Comparison of ENCODE assay signal across 28 cellular contexts in genomic region chr1:36986241-36986955, GRCh38. TPM values are rescaled to one million over a fixed set of nuclear protein-coding genes. Genes with fewer than 3 reads are reported as not detected.
DNase-seq lines count a peak whose midpoint lies in the region; ATAC-seq and TF ChIP-seq lines count a peak whose summit lies in the region.
"Had no signal": no experiment of that assay in that cellular context is flagged by ENCODE, and none has a peak within 500 bp of the region (broad histone marks: within the 10 kb centered on the region; RNA-seq: fewer than 3 reads in every experiment).

No MANE protein-coding gene starts in this region.

- peak overlapping the region; percentile 8 for H2AK5ac ChIP-seq in neuronal stem cell (ENCODE audit: low read depth, low read length)

- H3K9me3 Mint-ChIP-seq in glutamatergic neuron (ENCODE audit: unreplicated experiment): peaks cover 6% of the 10 kb centered on the region
- H3K9me3 Mint-ChIP-seq in CD8-positive, alpha-beta T cell: no peaks in the 10 kb centered on the region
- H3K9me3 Mint-ChIP-seq: CD4-positive, alpha-beta T cell had no signal

- no peak overlapping the region for H4K91ac ChIP-seq in neuronal stem cell (ENCODE audit: low read depth, low read length, poor library complexity)

- H3K4ac ChIP-seq in neuronal stem cell (ENCODE audit: low read length): no peak overlapping the region

- DNase-seq in glutamatergic neuron: no peak
- peak; percentile 87 for DNase-seq in left kidney (ENCODE audit: low read depth, low spot score)
- no peak for DNase-seq in neuronal stem cell (ENCODE audit: low spot score)
- DNase-seq in amniotic stem cell (lab: John Stamatoyannopoulos, UW): no peak
- no peak for DNase-seq in CD8-positive, alpha-beta T cell
- DNase-seq: AML-193; CD4-positive, alpha-beta T cell; CD8-positive, alpha-beta memory T cell; COR-L47; DMS 273 treated with DMSO at 0.1 percent for 48 hours; DMS153; DMS53; DMS79; DND-41; EL; GDM1 had no signal

- H2AFZ ChIP-seq in neuronal stem cell (ENCODE audit: low read length): no peak overlapping the region

- peaks cover 4% of the 10 kb centered on the region for H3K36me3 Mint-ChIP-seq in glutamatergic neuron (ENCODE audit: unreplicated experiment)
- H3K36me3 Mint-ChIP-seq in CD8-positive, alpha-beta T cell: no peaks in the 10 kb centered on the region
- H3K36me3 Mint-ChIP-seq: CD8-positive, alpha-beta memory T cell had no signal

- no peaks in the 10 kb centered on the region for H3K9me3 ChIP-seq in HEK293 (ENCODE audit: control insufficient read depth, insufficient read depth, low read depth, low read length)
- H3K9me3 ChIP-seq in neuronal stem cell (replicated peaks in 1 of 2; ENCODE audit: control insufficient read depth in 2 of 2, insufficient read depth in 1 of 2, low read depth in 1 of 2, low read length in 2 of 2): no peaks in the 10 kb centered on the region
- H3K9me3 ChIP-seq in CD8-positive, alpha-beta T cell (ENCODE audit: low read length): no peaks in the 10 kb centered on the region
- H3K9me3 ChIP-seq: A549; BLaER1 treated with 17β-estradiol and CSF1 and Interleukin-3, amounts not matched to agents 10 nM and 100 nM had no signal

- no peak overlapping the region for H2BK120ac ChIP-seq in neuronal stem cell (ENCODE audit: low read depth, low read length)

- H3K4me1 ChIP-seq in HEK293 (ENCODE audit: control insufficient read depth, insufficient read depth, low read length) (no peaks in the 10 kb centered on the region), neuronal stem cell (ENCODE audit: control insufficient read depth in 2 of 2, insufficient read depth in 1 of 2, low read depth in 1 of 2, low read length in 2 of 2) (peaks cover 0 to 37% of the 10 kb centered on the region in 2 donors)
- no peaks in the 10 kb centered on the region for H3K4me1 ChIP-seq in CD8-positive, alpha-beta T cell (ENCODE audit: insufficient read depth, low read length)
- H3K4me1 ChIP-seq: A549 had no signal

- H3K14ac ChIP-seq in neuronal stem cell (ENCODE audit: low read length): no peak overlapping the region

- no peak overlapping the region for H2BK12ac ChIP-seq in neuronal stem cell (ENCODE audit: low read length)

- peak overlapping the region; percentile 79 for H2BK15ac ChIP-seq in neuronal stem cell (ENCODE audit: low read length)

- no peak overlapping the region for H3K4me3 ChIP-seq in HEK293 (ENCODE audit: low read depth, low read length)
- no peak overlapping the region for H3K4me3 ChIP-seq in neuronal stem cell (ENCODE audit: low read length in 2 of 2)
- H3K4me3 ChIP-seq in CD8-positive, alpha-beta T cell (ENCODE audit: low read depth, low read length): no peak overlapping the region
- H3K4me3 ChIP-seq: A549; BLaER1 treated with 17β-estradiol and CSF1 and Interleukin-3, amounts not matched to agents 10 nM and 100 nM; GM12878 had no signal

- no peak for TF ChIP-seq CTCF in HEK293 (tag by site-specific recombination; IDR thresholded peaks at IDR 0.05)
- no peak for TF ChIP-seq CTCF in glutamatergic neuron (IDR thresholded peaks at IDR 0.05; ENCODE audit: partially characterized antibody, unreplicated experiment)
- TF ChIP-seq CTCF in CD8-positive, alpha-beta T cell (IDR thresholded peaks at IDR 0.05): no peak

- H3K36me3 ChIP-seq in HEK293 (ENCODE audit: control insufficient read depth in 2 of 2, insufficient read depth in 1 of 2, low read length in 2 of 2) (no peaks in the 10 kb centered on the region), neuronal stem cell (replicated peaks in 1 of 2; ENCODE audit: control insufficient read depth in 2 of 2, insufficient read depth in 2 of 2, low read length in 2 of 2) (no peaks in the 10 kb centered on the region)
- no peaks in the 10 kb centered on the region for H3K36me3 ChIP-seq in CD8-positive, alpha-beta T cell (ENCODE audit: insufficient read depth, low read length)
- H3K36me3 ChIP-seq: BLaER1 treated with 17β-estradiol and CSF1 and Interleukin-3, amounts not matched to agents 10 nM and 100 nM had no signal

- H2BK5ac ChIP-seq in neuronal stem cell (ENCODE audit: low read length): no peak overlapping the region

- H3K27ac Mint-ChIP-seq in glutamatergic neuron (ENCODE audit: unreplicated experiment): peak overlapping the region; percentile 62
- H3K27ac Mint-ChIP-seq in CD8-positive, alpha-beta T cell: no peak overlapping the region
- H3K27ac Mint-ChIP-seq: B cell; CD4-positive, alpha-beta T cell; CD8-positive, alpha-beta memory T cell had no signal

- H3K79me1 ChIP-seq in neuronal stem cell (ENCODE audit: low read depth, low read length): no peaks in the 10 kb centered on the region

- H3K4me2 ChIP-seq in neuronal stem cell (ENCODE audit: insufficient read depth, low read length, poor library complexity, severe bottlenecking): no peak overlapping the region
- H3K4me2 ChIP-seq: A549; BLaER1 treated with 17β-estradiol and CSF1 and Interleukin-3, amounts not matched to agents 10 nM and 100 nM had no signal

- no peak overlapping the region for H3K18ac ChIP-seq in neuronal stem cell (ENCODE audit: low read length)

- H4K8ac ChIP-seq in neuronal stem cell (ENCODE audit: low read depth, low read length): no peak overlapping the region

- H3K27ac ChIP-seq in HEK293 (ENCODE audit: extremely low read depth, low read depth, low read length) (no peak overlapping the region), neuronal stem cell (replicated peaks; ENCODE audit: low read length) (no peak overlapping the region)
- H3K27ac ChIP-seq in CD8-positive, alpha-beta T cell (ENCODE audit: low read depth, low read length): no peak overlapping the region
- H3K27ac ChIP-seq: 22Rv1; A549; BLaER1 treated with 17β-estradiol and CSF1 and Interleukin-3, amounts not matched to agents 10 nM and 100 nM; C4-2B had no signal

- H3K27me3 Mint-ChIP-seq in glutamatergic neuron (ENCODE audit: unreplicated experiment): peaks cover 18% of the 10 kb centered on the region
- H3K27me3 Mint-ChIP-seq in CD8-positive, alpha-beta T cell (ENCODE audit: low read depth): peaks cover 23% of the 10 kb centered on the region

- CTCF ChIA-PET in HEK293 (lab: Yijun Ruan, JAX): interaction anchor here (1.0 kb wide), 1 partner anchor 17 kb away, joined by 4 read pairs; no protein-coding TSS in a partner anchor
- CTCF ChIA-PET in CD8-positive, alpha-beta T cell (lab: Charles Lee): no interaction called here

- no peak for ATAC-seq in HG03175 (IDR thresholded peaks at IDR 0.05; ENCODE audit: unreplicated experiment)
- ATAC-seq in GM18517 (IDR thresholded peaks at IDR 0.05; ENCODE audit: unreplicated experiment): no peak
- ATAC-seq in CD8-positive, alpha-beta T cell: no peak
- ATAC-seq: A549, GM12878 had no signal

- POLR2A ChIA-PET in HEK293 (lab: Yijun Ruan, JAX): no interaction called here
- POLR2A ChIA-PET in CD8-positive, alpha-beta T cell (lab: Charles Lee): interaction anchor here (0.6 kb wide), 1 partner anchor 338 kb away, joined by 4 read pairs; no protein-coding TSS in a partner anchor

- no peak overlapping the region for H3K23ac ChIP-seq in neuronal stem cell (ENCODE audit: low read depth, low read length, poor library complexity)

- H3K27me3 ChIP-seq in neuronal stem cell (ENCODE audit: control insufficient read depth in 3 of 3, insufficient read depth in 3 of 3, low read depth in 1 of 3, low read length in 3 of 3): peaks cover 0 to 15% (median 2%) of the 10 kb centered on the region in 3 experiments
- no peaks in the 10 kb centered on the region for H3K27me3 ChIP-seq in CD8-positive, alpha-beta T cell (ENCODE audit: insufficient read depth, low read length)
- H3K27me3 ChIP-seq: BLaER1 treated with 17β-estradiol and CSF1 and Interleukin-3, amounts not matched to agents 10 nM and 100 nM had no signal

- intact Hi-C loops in CD8-positive, alpha-beta T cell (cut with DNase I, micrococcal nuclease): no loop called here

- peaks cover 10% of the 10 kb centered on the region for H3K4me1 Mint-ChIP-seq in glutamatergic neuron (ENCODE audit: low read depth, unreplicated experiment)
- H3K4me1 Mint-ChIP-seq in CD8-positive, alpha-beta T cell (ENCODE audit: low read depth): no peaks in the 10 kb centered on the region
- H3K4me1 Mint-ChIP-seq: B cell; CD8-positive, alpha-beta memory T cell had no signal

- no peak overlapping the region for H3K9ac ChIP-seq in neuronal stem cell (ENCODE audit: low read depth, low read length, poor library complexity)
- H3K9ac ChIP-seq: BLaER1 treated with 17β-estradiol and CSF1 and Interleukin-3, amounts not matched to agents 10 nM and 100 nM had no signal

- WGBS in neuronal stem cell (ENCODE audit: extremely low coverage in 2 of 2, insufficient read length in 2 of 2, insufficient replicate concordance in 1 of 2), 2 donors: no CpG with 5 or more reads among the region's 6 CpGs

- peak overlapping the region; percentile 42 for H3K4me3 Mint-ChIP-seq in glutamatergic neuron (ENCODE audit: unreplicated experiment)
- no peak overlapping the region for H3K4me3 Mint-ChIP-seq in CD8-positive, alpha-beta T cell
- H3K4me3 Mint-ChIP-seq: B cell; CD4-positive, alpha-beta T cell; CD8-positive, alpha-beta memory T cell had no signal

TF ChIP-seq in HEK293, 187 proteins besides CTCF, POLR2A, EP300 and RAD21:
- TF ChIP-seq ZNF521 (tag by site-specific recombination; IDR thresholded peaks at IDR 0.05) (no peak), SCRT2 (tag by site-specific recombination; IDR thresholded peaks at IDR 0.05) (no peak), OVOL3 (tag by site-specific recombination; IDR thresholded peaks at IDR 0.05) (no peak), KLF7 (tag by site-specific recombination; IDR thresholded peaks at IDR 0.05; ENCODE audit: borderline replicate concordance) (no peak), SP2 (tag by site-specific recombination; IDR thresholded peaks at IDR 0.05) (no peak), ZNF555 (tag by site-specific recombination; conservative IDR thresholded peaks at IDR 0.05) (no peak), ZBTB17 (tag by site-specific recombination; IDR thresholded peaks at IDR 0.05) (peak; percentile 88), ZNF366 (tag by site-specific recombination; conservative IDR thresholded peaks at IDR 0.05) (peak; percentile 97), ZNF398 (tag by site-specific recombination; IDR thresholded peaks at IDR 0.05) (no peak)
TF ChIP-seq in HEK293: peak in this region for 2.

RNA-seq across cellular contexts. Expression of gene GRIK3, which starts 47.9 kb away (rescaled TPM):
- 60.1 TPM for total RNA-seq in glutamatergic neuron (ENCODE audit: unreplicated experiment)
- 1.2 TPM for polyA plus RNA-seq in neuronal stem cell (2013, experiment 1 of 2)
- 1.1 TPM for polyA plus RNA-seq in neuronal stem cell (2013, experiment 2 of 2)
- not detected for total RNA-seq in CD8-positive, alpha-beta T cell
- total RNA-seq: A172; CD4-positive, alpha-beta T cell; CD8-positive, alpha-beta memory T cell; G401; GM12878 had no signal
- polyA plus RNA-seq: A549; BJ; CD8-positive, alpha-beta memory T cell; GM12878 had no signal

Comparison
In these comparisons a context has a peak if more than half of its experiments do, and no peak if none do; other contexts are left out.
1. RNA of gene GRIK3, which starts 47.9 kb away (total RNA-seq): 60.1 TPM in glutamatergic neuron (single experiment); not detected in CD8-positive, alpha-beta T cell; every median in the first group is over 10 times any median in the second.